In the genomic region with DNA sequence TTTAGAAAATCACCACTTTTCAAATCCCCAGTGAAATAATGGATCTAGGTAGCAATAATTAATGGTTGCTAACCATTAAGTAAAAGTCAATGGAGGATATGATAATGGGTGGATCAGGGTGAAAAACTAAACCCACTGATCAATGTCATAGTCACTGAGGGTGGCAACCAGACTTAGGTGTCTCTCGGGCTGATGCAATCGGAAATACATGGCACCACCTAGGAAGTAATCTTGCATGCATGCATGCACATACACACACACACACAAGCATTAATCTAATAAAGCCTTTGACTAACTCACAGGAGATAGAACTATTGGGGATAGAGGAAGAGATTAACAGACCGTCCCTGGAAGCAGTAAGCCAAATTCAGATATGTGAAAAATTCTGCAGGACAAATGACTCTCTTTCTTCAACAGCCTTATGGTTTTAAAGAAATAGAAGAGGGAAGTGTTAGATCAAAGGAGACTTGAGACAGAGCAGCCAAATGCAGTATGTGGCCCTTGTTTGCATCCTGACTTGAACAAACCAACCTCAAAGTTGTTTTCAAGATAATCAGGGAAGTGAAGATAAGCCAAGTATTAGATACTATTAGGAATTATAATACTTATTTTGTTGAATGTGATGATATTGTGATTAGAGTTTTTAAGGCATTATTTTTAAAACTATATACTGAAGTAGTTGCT, we compare ENCODE assay signal across 27 cellular contexts.
DNase-seq lines count a peak whose midpoint lies in the region; ATAC-seq and TF ChIP-seq lines count a peak whose summit lies in the region.
"Had no signal": no experiment of that assay in that cellular context is flagged by ENCODE, and none has a peak within 500 bp of the region (broad histone marks: within the 10 kb centered on the region; RNA-seq: fewer than 3 reads in every experiment).

No MANE protein-coding gene starts in this region.

- intact Hi-C loops in CD4-positive, alpha-beta memory T cell (cut with micrococcal nuclease), result no loop called here

- no peaks in the 10 kb centered on the region for H4K20me1 ChIP-seq in DOHH2 (ENCODE audit: control insufficient read depth, insufficient read depth, low read depth, low read length)
- no peaks in the 10 kb centered on the region for H4K20me1 ChIP-seq in OCI-LY1 (ENCODE audit: insufficient read depth, low read length)

- H3F3A ChIP-seq in DOHH2 (ENCODE audit: control insufficient read depth, insufficient read depth) (no peaks in the 10 kb centered on the region), OCI-LY1 (ENCODE audit: insufficient read depth, low read length) (no peaks in the 10 kb centered on the region)

- H3K4me3 Mint-ChIP-seq in CD4-positive, alpha-beta memory T cell, result no peak overlapping the region
- H3K4me3 Mint-ChIP-seq: activated CD4-positive, alpha-beta T cell treated with anti-CD3 and anti-CD28 coated beads, Interleukin-2, amount 10 ng/mL, durations not matched to agents 24 days and 14 days; activated naive CD8-positive, alpha-beta T cell treated with anti-CD3 and anti-CD28 coated beads, Interleukin-2, amount 50 U/mL, for 24 hours; activated T-cell treated with anti-CD3 and anti-CD28 coated beads, Interleukin-2, amount 50 U/mL, for 24 hours; CD4-positive, CD25-positive, alpha-beta regulatory T cell; central memory CD8-positive, alpha-beta T cell; stimulated activated effector memory CD8-positive, alpha-beta T cell treated with anti-CD3 and anti-CD28 coated beads, Interleukin-12 subunit alpha, Interleukin-12 subunit beta, amount 100 ng/mL, for 72 hours; T-helper 2 cell treated with Interferon-gamma antibody and Interleukin-4, amounts not matched to agents 5 μg/mL and 100 μg/mL, for 36 hours had no signal

- no peaks in the 10 kb centered on the region for H3K36me3 ChIP-seq in DOHH2 (ENCODE audit: control insufficient read depth, low read length)
- no peaks in the 10 kb centered on the region for H3K36me3 ChIP-seq in OCI-LY1 (ENCODE audit: insufficient read depth, low read length)
- H3K36me3 ChIP-seq in CD4-positive, alpha-beta memory T cell (ENCODE audit: insufficient read depth, low read length), result no peaks in the 10 kb centered on the region
- H3K36me3 ChIP-seq: gastroesophageal sphincter, sigmoid colon, upper lobe of left lung, WERI-Rb-1 had no signal

- no peak overlapping the region for H2AFZ ChIP-seq in OCI-LY1 (ENCODE audit: low read length)

- H3K79me2 ChIP-seq in DOHH2 (ENCODE audit: control insufficient read depth, low read length) (no peaks in the 10 kb centered on the region), OCI-LY1 (ENCODE audit: insufficient read depth, low read length) (no peaks in the 10 kb centered on the region)

- DNase-seq in kidney tubule cell (ENCODE audit: low spot score) (peak; percentile 17), AG08396 (ENCODE audit: low spot score) (no peak), cerebellar nuclear complex (lab: John Stamatoyannopoulos, UW) (no peak)
- DNase-seq in CD4-positive, alpha-beta memory T cell, result no peak
- DNase-seq: activated CD4-positive, alpha-beta T cell treated with anti-CD3 and anti-CD28 coated beads, Interleukin-2, amount 10 ng/mL, durations not matched to agents 24 days and 14 days; activated naive CD8-positive, alpha-beta T cell treated with anti-CD3 and anti-CD28 coated beads, Interleukin-2, amount 50 U/mL, for 24 hours; activated T-cell treated with anti-CD3 and anti-CD28 coated beads, Interleukin-2, amount 50 U/mL, for 24 hours; CD4-positive, CD25-positive, alpha-beta regulatory T cell; NCI-H146; occipital lobe; PC-3; psoas muscle; sigmoid colon; stimulated activated CD4-positive, alpha-beta T cell treated with anti-CD3 and anti-CD28 coated beads, Interleukin-4, amount 100 ng/mL, for 24 hours; upper lobe of left lung; WERI-Rb-1 had no signal

- no peak overlapping the region for H3K27ac ChIP-seq in DOHH2 (ENCODE audit: low read depth, low read length)
- peak overlapping the region; percentile 22 for H3K27ac ChIP-seq in OCI-LY1 (ENCODE audit: low read depth, low read length, poor library complexity, severe bottlenecking)
- H3K27ac ChIP-seq in CD4-positive, alpha-beta memory T cell (ENCODE audit: low read depth, low read length), result no peak overlapping the region
- H3K27ac ChIP-seq: gastroesophageal sphincter, KMS-11, psoas muscle, sigmoid colon, upper lobe of left lung, WERI-Rb-1 had no signal

- no peaks in the 10 kb centered on the region for H3K9me3 Mint-ChIP-seq in CD4-positive, alpha-beta memory T cell
- H3K9me3 Mint-ChIP-seq: activated CD4-positive, alpha-beta T cell treated with anti-CD3 and anti-CD28 coated beads, Interleukin-2, amount 10 ng/mL, durations not matched to agents 24 days and 14 days; activated naive CD8-positive, alpha-beta T cell treated with anti-CD3 and anti-CD28 coated beads, Interleukin-2, amount 50 U/mL, for 24 hours; activated T-cell treated with anti-CD3 and anti-CD28 coated beads, Interleukin-2, amount 50 U/mL, for 24 hours; central memory CD8-positive, alpha-beta T cell; stimulated activated effector memory CD8-positive, alpha-beta T cell treated with anti-CD3 and anti-CD28 coated beads, Interleukin-12 subunit alpha, Interleukin-12 subunit beta, amount 100 ng/mL, for 72 hours; T-helper 2 cell treated with Interferon-gamma antibody and Interleukin-4, amounts not matched to agents 5 μg/mL and 100 μg/mL, for 36 hours had no signal

- no peaks in the 10 kb centered on the region for H3K4me1 Mint-ChIP-seq in CD4-positive, alpha-beta memory T cell
- H3K4me1 Mint-ChIP-seq: activated CD4-positive, alpha-beta T cell treated with anti-CD3 and anti-CD28 coated beads, Interleukin-2, amount 10 ng/mL, durations not matched to agents 24 days and 14 days; activated naive CD8-positive, alpha-beta T cell treated with anti-CD3 and anti-CD28 coated beads, Interleukin-2, amount 50 U/mL, for 24 hours; CD4-positive, CD25-positive, alpha-beta regulatory T cell; central memory CD8-positive, alpha-beta T cell; stimulated activated effector memory CD8-positive, alpha-beta T cell treated with anti-CD3 and anti-CD28 coated beads, Interleukin-12 subunit alpha, Interleukin-12 subunit beta, amount 100 ng/mL, for 72 hours had no signal

- H3K36me3 Mint-ChIP-seq in CD4-positive, alpha-beta memory T cell, result no peaks in the 10 kb centered on the region
- H3K36me3 Mint-ChIP-seq: CD4-positive, CD25-positive, alpha-beta regulatory T cell; stimulated activated effector memory CD8-positive, alpha-beta T cell treated with anti-CD3 and anti-CD28 coated beads, Interleukin-12 subunit alpha, Interleukin-12 subunit beta, amount 100 ng/mL, for 72 hours had no signal

- CTCF ChIA-PET in CD4-positive, alpha-beta memory T cell (lab: Charles Lee; ENCODE audit: partially characterized antibody), result no interaction called here

- H3K27me3 Mint-ChIP-seq in CD4-positive, alpha-beta memory T cell, result peaks cover 10 to 13% of the 10 kb centered on the region in 2 donors

- POLR2A ChIA-PET in CD4-positive, alpha-beta memory T cell (lab: Charles Lee; ENCODE audit: partially characterized antibody), result no interaction called here

- H3K27ac Mint-ChIP-seq in CD4-positive, alpha-beta memory T cell, result no peak overlapping the region
- H3K27ac Mint-ChIP-seq: activated CD4-positive, alpha-beta T cell treated with anti-CD3 and anti-CD28 coated beads, Interleukin-2, amount 10 ng/mL, durations not matched to agents 24 days and 14 days; activated naive CD8-positive, alpha-beta T cell treated with anti-CD3 and anti-CD28 coated beads, Interleukin-2, amount 50 U/mL, for 24 hours; activated T-cell treated with anti-CD3 and anti-CD28 coated beads, Interleukin-2, amount 50 U/mL, for 24 hours; CD4-positive, CD25-positive, alpha-beta regulatory T cell; stimulated activated effector memory CD8-positive, alpha-beta T cell treated with anti-CD3 and anti-CD28 coated beads, Interleukin-12 subunit alpha, Interleukin-12 subunit beta, amount 100 ng/mL, for 72 hours; T-helper 2 cell treated with Interferon-gamma antibody and Interleukin-4, amounts not matched to agents 5 μg/mL and 100 μg/mL, for 36 hours had no signal

- H3K9me2 ChIP-seq in DOHH2 (replicated peaks; ENCODE audit: control insufficient read depth, low read length) (no peaks in the 10 kb centered on the region), OCI-LY1 (ENCODE audit: low read depth, low read length) (no peaks in the 10 kb centered on the region)

- H3K27me3 ChIP-seq in DOHH2 (ENCODE audit: control insufficient read depth, low read length) (no peaks in the 10 kb centered on the region), OCI-LY1 (ENCODE audit: insufficient read depth, low read length) (no peaks in the 10 kb centered on the region)
- H3K27me3 ChIP-seq in CD4-positive, alpha-beta memory T cell (ENCODE audit: insufficient read depth, low read length), result no peaks in the 10 kb centered on the region
- H3K27me3 ChIP-seq: gastroesophageal sphincter, sigmoid colon, upper lobe of left lung had no signal

- no peak overlapping the region for H3K9ac ChIP-seq in OCI-LY1 (ENCODE audit: low read length)
- H3K9ac ChIP-seq: KMS-11 had no signal

- H3K4me2 ChIP-seq in DOHH2 (ENCODE audit: low read length) (peak overlapping the region; percentile 38), OCI-LY1 (ENCODE audit: low read length) (peak overlapping the region; percentile 62)
- H3K4me2 ChIP-seq: KMS-11 had no signal

- peak overlapping the region; percentile 17 for H3K4me3 ChIP-seq in DOHH2 (ENCODE audit: low read length)
- peak overlapping the region; percentile 21 for H3K4me3 ChIP-seq in OCI-LY1 (ENCODE audit: low read depth, low read length, poor library complexity, severe bottlenecking)
- H3K4me3 ChIP-seq in CD4-positive, alpha-beta memory T cell (ENCODE audit: low read length in 2 of 2), result no peak overlapping the region
- H3K4me3 ChIP-seq: gastroesophageal sphincter, psoas muscle, sigmoid colon, upper lobe of left lung had no signal

- no peak for TF ChIP-seq CTCF in DOHH2 (IDR thresholded peaks at IDR 0.05; ENCODE audit: low read depth, low read length, poor library complexity, severe bottlenecking)
- no peak for TF ChIP-seq CTCF in OCI-LY1 (IDR thresholded peaks at IDR 0.05; ENCODE audit: low read length)

- peaks cover 14% of the 10 kb centered on the region for H3K4me1 ChIP-seq in DOHH2 (ENCODE audit: control insufficient read depth, low read length)
- peaks cover 15% of the 10 kb centered on the region for H3K4me1 ChIP-seq in OCI-LY1 (ENCODE audit: insufficient read depth, low read length, severe bottlenecking)
- H3K4me1 ChIP-seq in CD4-positive, alpha-beta memory T cell (ENCODE audit: insufficient read depth, low read length), result no peaks in the 10 kb centered on the region
- H3K4me1 ChIP-seq: gastroesophageal sphincter, psoas muscle, sigmoid colon, upper lobe of left lung had no signal

- ATAC-seq in GM18867 (IDR thresholded peaks at IDR 0.05; ENCODE audit: unreplicated experiment), result peak; percentile 80
- ATAC-seq: activated naive CD8-positive, alpha-beta T cell treated with anti-CD3 and anti-CD28 coated beads, Interleukin-2, amount 50 U/mL, for 24 hours; gastroesophageal sphincter; HCT116; left lobe of liver; PC-3; psoas muscle; Right ventricle myocardium inferior; stimulated activated effector memory CD8-positive, alpha-beta T cell treated with anti-CD3 and anti-CD28 coated beads, Interleukin-12 subunit alpha, Interleukin-12 subunit beta, amount 100 ng/mL, for 72 hours had no signal

- H3K9me3 ChIP-seq in DOHH2 (ENCODE audit: control insufficient read depth, insufficient read depth, low read length) (no peaks in the 10 kb centered on the region), OCI-LY1 (ENCODE audit: low read length) (no peaks in the 10 kb centered on the region)
- H3K9me3 ChIP-seq in CD4-positive, alpha-beta memory T cell (ENCODE audit: control insufficient read depth in 1 of 2, low read length in 2 of 2), result no peaks in the 10 kb centered on the region
- H3K9me3 ChIP-seq: gastroesophageal sphincter, psoas muscle, sigmoid colon, upper lobe of left lung had no signal

Comparison
In these comparisons a context has a peak if more than half of its experiments do, and no peak if none do; other contexts are left out.
1. H3K4me3 ChIP-seq: peak in DOHH2 (single experiment) and OCI-LY1 (single experiment); none in CD4-positive, alpha-beta memory T cell (0 of 2).